Comparison of ENCODE assay signal across 9 cellular contexts in the genomic region with DNA sequence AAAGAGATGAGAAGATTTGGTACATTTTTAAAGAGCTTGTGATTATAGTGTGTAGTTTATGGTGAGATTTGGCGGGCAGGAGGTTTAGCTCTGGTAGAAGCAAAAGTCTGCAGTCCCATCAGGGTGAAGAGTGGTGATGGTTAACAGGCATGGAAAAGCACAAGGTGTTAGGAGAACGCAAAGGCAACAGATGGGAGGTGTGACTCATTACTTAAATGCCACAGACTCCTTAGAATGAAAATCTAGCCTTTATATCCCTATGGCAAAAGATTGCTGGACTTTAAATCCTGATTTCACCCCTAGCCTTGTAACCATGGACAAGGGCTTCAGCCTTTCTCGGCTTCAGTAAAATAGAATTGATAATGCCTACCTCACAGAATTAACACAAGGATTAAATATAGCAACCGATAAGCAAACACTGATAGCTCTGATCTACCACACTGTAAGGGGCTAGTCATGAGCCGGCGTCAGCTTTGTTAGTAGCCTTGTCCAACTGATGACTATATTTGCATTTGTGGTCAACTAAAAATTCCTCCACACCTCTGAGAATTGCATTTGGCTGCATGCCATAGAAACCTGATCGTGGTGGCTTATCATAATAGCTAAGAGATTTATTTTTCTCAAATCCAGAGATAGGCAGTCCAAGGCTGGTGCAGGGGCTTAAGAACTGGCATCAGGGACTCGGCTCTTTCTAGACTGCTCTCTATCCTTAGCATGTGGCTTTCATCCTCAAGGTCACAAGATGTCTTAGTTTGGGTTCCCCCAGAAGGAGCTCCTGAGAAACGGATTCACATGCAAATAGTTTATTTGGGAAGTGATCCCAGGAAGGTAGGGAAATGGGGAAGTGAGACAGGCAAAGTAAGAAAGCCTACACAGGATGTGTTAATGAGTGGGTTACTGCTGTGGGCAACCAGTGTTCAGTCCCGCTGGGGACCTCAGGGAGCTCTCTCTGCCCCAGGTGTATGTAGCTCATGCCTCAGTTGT. TPM values are rescaled to one million over a fixed set of nuclear protein-coding genes. Genes with fewer than 3 reads are reported as not detected.
DNase-seq lines count a peak whose midpoint lies in the region; ATAC-seq and TF ChIP-seq lines count a peak whose summit lies in the region.
"Had no signal": no experiment of that assay in that cellular context is flagged by ENCODE, and none has a peak within 500 bp of the region (broad histone marks: within the 10 kb centered on the region; RNA-seq: fewer than 3 reads in every experiment).

No MANE protein-coding gene starts in this region.

- H3K4me2 ChIP-seq in MM.1S (ENCODE audit: low read depth, low read length) (peak overlapping the region; percentile 70), fibroblast of lung (ENCODE audit: extremely low read depth, insufficient read depth, low read length) (no peak overlapping the region)

- H3K36me3 ChIP-seq in MM.1S (replicated peaks; ENCODE audit: insufficient read depth, low read length), result no peaks in the 10 kb centered on the region
- no peaks in the 10 kb centered on the region for H3K36me3 ChIP-seq in fibroblast of lung (ENCODE audit: control insufficient read depth, insufficient read depth, low read length)

- H3K9ac ChIP-seq in MM.1S (ENCODE audit: low read length) (peak overlapping the region; percentile 51), fibroblast of lung (ENCODE audit: insufficient read depth, low read length) (no peak overlapping the region)

- peaks cover 34% of the 10 kb centered on the region for H3K4me1 ChIP-seq in MM.1S (ENCODE audit: low read length)
- no peaks in the 10 kb centered on the region for H3K4me1 ChIP-seq in fibroblast of lung (ENCODE audit: control insufficient read depth, extremely low read depth, insufficient read depth, low read length)

- H3K27me3 ChIP-seq in MM.1S (replicated peaks; ENCODE audit: insufficient read depth, low read length) (no peaks in the 10 kb centered on the region), fibroblast of lung (ENCODE audit: control insufficient read depth, insufficient read depth, low read length) (no peaks in the 10 kb centered on the region)

- peaks cover 37% of the 10 kb centered on the region for H3F3A ChIP-seq in MM.1S (ENCODE audit: insufficient read depth, low read length)

- H4K20me1 ChIP-seq in MM.1S (ENCODE audit: insufficient read depth, low read length), result no peaks in the 10 kb centered on the region
- no peaks in the 10 kb centered on the region for H4K20me1 ChIP-seq in fibroblast of lung (ENCODE audit: control insufficient read depth, extremely low read depth, insufficient read depth, low read length)

- ATAC-seq in GM18511 (IDR thresholded peaks at IDR 0.05; ENCODE audit: unreplicated experiment) (peak; percentile 80), GM21737 (IDR thresholded peaks at IDR 0.05; ENCODE audit: unreplicated experiment) (peak; percentile 63)
- ATAC-seq: Panc1 had no signal

- H3K9me3 ChIP-seq in MM.1S (replicated peaks; ENCODE audit: insufficient read depth, low read length), result no peaks in the 10 kb centered on the region
- no peaks in the 10 kb centered on the region for H3K9me3 ChIP-seq in fibroblast of lung (ENCODE audit: control insufficient read depth, insufficient read depth, low read depth, low read length)

- peak overlapping the region; percentile 95 for H3K27ac ChIP-seq in MM.1S (ENCODE audit: low read length)
- H3K27ac ChIP-seq in fibroblast of lung (ENCODE audit: insufficient read depth, low read length), result no peak overlapping the region

- DNase-seq in MM.1S (peak; percentile 95), fibroblast of lung (ENCODE audit: low read depth in 2 of 2) (peak; percentile 12 to 74), NCI-H1092 treated with DMSO at 0.1 percent for 48 hours (lab: John Stamatoyannopoulos, UW) (no peak), putamen (ENCODE audit: low spot score) (no peak), UCSD-AML1 (lab: John Stamatoyannopoulos, UW; ENCODE audit: unreplicated experiment) (no peak), HuH-7.5 (ENCODE audit: low spot score) (no peak)

- H3K9me2 ChIP-seq in MM.1S (replicated peaks; ENCODE audit: insufficient read depth, low read length), result no peaks in the 10 kb centered on the region

- peaks cover 26% of the 10 kb centered on the region for H3K79me2 ChIP-seq in MM.1S (ENCODE audit: low read length)
- H3K79me2 ChIP-seq in fibroblast of lung (ENCODE audit: control insufficient read depth, insufficient read depth, low read length), result no peaks in the 10 kb centered on the region

- no peak overlapping the region for H2AFZ ChIP-seq in MM.1S (ENCODE audit: low read length)
- no peak overlapping the region for H2AFZ ChIP-seq in fibroblast of lung (ENCODE audit: low read length)

- TF ChIP-seq CTCF in MM.1S (IDR thresholded peaks at IDR 0.05; ENCODE audit: low read length) (no peak), fibroblast of lung (conservative IDR thresholded peaks at IDR 0.05 in 1 of 2, IDR thresholded peaks at IDR 0.05 in 1 of 2; ENCODE audit: low read depth in 1 of 2, low read length in 2 of 2) (no peak)

- H3K4me3 ChIP-seq in MM.1S (ENCODE audit: low read length) (peak overlapping the region; percentile 31), fibroblast of lung (replicated peaks in 1 of 4; ENCODE audit: control extremely low read depth in 1 of 4, insufficient read depth in 1 of 4, low read depth in 3 of 4, low read length in 4 of 4) (no peak overlapping the region)

RNA-seq across cellular contexts. Expression of a gene that starts 19.6 kb away (rescaled TPM):
- total RNA-seq in fibroblast of lung, result 63.3 and 65.2 TPM in 2 replicates
- polyA plus RNA-seq in fibroblast of lung, result 37.7 and 62.2 TPM in 2 replicates
- polyA plus RNA-seq in fibroblast of lung (2012), result 13.7 and 26.0 TPM in 2 replicates
- 6.3 and 26.6 TPM in 2 replicates for polyA minus RNA-seq in fibroblast of lung (ENCODE audit: low replicate concordance)

RNA-seq across cellular contexts. Expression of a gene that starts 19.6 kb away (rescaled TPM):
- total RNA-seq in fibroblast of lung, result 33.9 and 34.2 TPM in 2 replicates
- 23.4 and 28.0 TPM in 2 replicates for polyA plus RNA-seq in fibroblast of lung
- 20.7 and 24.1 TPM in 2 replicates for polyA plus RNA-seq in fibroblast of lung (2012)
- polyA minus RNA-seq in fibroblast of lung (ENCODE audit: low replicate concordance), result 5.9 and 8.2 TPM in 2 replicates

Comparison
In these comparisons a context has a peak if more than half of its experiments do, and no peak if none do; other contexts are left out.
1. DNase-seq: peak in MM.1S (single experiment) and fibroblast of lung (2 of 2); none in NCI-H1092 treated with DMSO at 0.1 percent for 48 hours (single experiment), putamen (single experiment), UCSD-AML1 (single experiment) and HuH-7.5 (single experiment).